In the genomic region with DNA sequence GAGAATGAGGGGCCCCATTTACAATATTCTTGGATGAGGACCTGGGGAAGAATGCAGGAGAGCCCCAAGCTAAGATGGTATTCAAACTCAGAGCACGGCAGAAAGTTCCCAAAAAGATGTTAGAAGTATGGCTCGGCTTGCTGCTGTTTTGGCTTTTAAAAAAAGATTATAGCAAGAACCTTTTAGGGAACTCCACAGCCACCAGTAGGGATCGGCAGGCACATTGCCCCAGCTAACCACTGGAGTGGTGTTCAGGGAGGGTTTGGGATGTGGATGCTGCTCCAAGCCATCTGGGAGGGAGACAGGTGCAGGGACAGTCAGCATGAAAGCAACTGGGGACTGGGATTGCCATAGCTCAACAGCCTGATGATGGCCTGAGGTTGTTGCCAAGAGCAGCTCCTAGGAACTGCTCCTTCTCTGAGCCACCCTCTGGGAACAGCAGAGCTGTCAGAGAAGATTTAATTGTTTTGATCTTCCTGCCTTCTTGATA, we compare ENCODE assay signal across 25 cellular contexts.
"Had no signal": no experiment of that assay in that cellular context is flagged by ENCODE, and none has a peak within 500 bp of the region (broad histone marks: within the 10 kb centered on the region; RNA-seq: fewer than 3 reads in every experiment).

No MANE protein-coding gene starts in this region.

- DNase-seq: activated CD4-positive, alpha-beta T cell treated with anti-CD3 and anti-CD28 coated beads for 4 hours; activated CD8-positive, alpha-beta T cell treated with anti-CD3 and anti-CD28 coated beads for 36 hours; activated effector memory CD4-positive, alpha-beta T cell treated with Interleukin-2 at 50 U/mL for 16 hours; activated naive CD4-positive, alpha-beta T cell; activated T-cell treated with anti-CD3 and anti-CD28 coated beads, Interleukin-2, amount 50 U/mL, for 24 hours; aorta; central memory CD4-positive, alpha-beta T cell; KG1; NCI-H1092 treated with DMSO at 0.1 percent for 48 hours; NCI-H1417 treated with DMSO at 0.1 percent for 48 hours; NCI-H1694 treated with DMSO at 0.1 percent for 48 hours; NCI-H2029 treated with DMSO at 0.1 percent for 48 hours; NCI-H345; NCI-H510A; NCI-H526 treated with DMSO at 0.1 percent for 48 hours; NCI-H82; OCI-M1; RPMI8226; SHP77; SW 1271 had no signal

- H3K4me3 ChIP-seq: breast epithelium, SJSA1 had no signal

- H3K27ac ChIP-seq: breast epithelium, SJSA1 had no signal

- ATAC-seq: activated CD4-positive, CD25-positive, alpha-beta regulatory T cell treated with anti-CD3 and anti-CD28 coated beads, Interleukin-2, amount 50 U/mL, for 24 hours; activated CD8-positive, alpha-beta T cell treated with anti-CD3 and anti-CD28 coated beads for 36 hours; Panc1; SK-N-SH treated with all-trans-retinoic acid at 6 μM for 48 hours had no signal

- H3K9me3 ChIP-seq: breast epithelium, SJSA1 had no signal

- H3K27me3 ChIP-seq: breast epithelium, SJSA1 had no signal

- H3K36me3 ChIP-seq: breast epithelium, SJSA1 had no signal

- H3K4me1 ChIP-seq: breast epithelium had no signal
